29 cellular contexts compared by ENCODE assay signal in genomic region chr1:117313555-117313954, GRCh38.
"Had no signal": no experiment of that assay in that cellular context is flagged by ENCODE, and none has a peak within 500 bp of the region (broad histone marks: within the 10 kb centered on the region; RNA-seq: fewer than 3 reads in every experiment).

No MANE protein-coding gene starts in this region.

- H3K27ac Mint-ChIP-seq: natural killer cell treated with Interleukin-12 subunit alpha and Interleukin-12 subunit beta and Interleukin-15 and Interleukin-18, amount 100 ng/mL, for 72 hours; nephron progenitor cell; neural progenitor cell; progenitor cell of endocrine pancreas; stimulated activated effector memory CD8-positive, alpha-beta T cell treated with anti-CD3 and anti-CD28 coated beads, Interleukin-12 subunit alpha, Interleukin-12 subunit beta, amount 100 ng/mL, for 72 hours; stimulated activated naive B cell treated with anti-CD40 and anti-IgM and Interleukin-4, amounts not matched to agents 10 μg/mL and 1 μg/mL and 100 μg/mL, for 72 hours; stimulated activated naive CD8-positive, alpha-beta T cell treated with anti-CD3 and anti-CD28 coated beads, Interleukin-15, Interleukin-2, amounts not matched to agents 100 ng/mL and 50 ng/mL, for 24 hours had no signal

- FAIRE-seq: small intestine, urothelium cell line had no signal

- H2AFZ ChIP-seq: neural progenitor cell, parathyroid adenoma had no signal

- H3K9ac ChIP-seq: neural progenitor cell, parathyroid adenoma had no signal

- H3K9me3 Mint-ChIP-seq: natural killer cell treated with Interleukin-12 subunit alpha and Interleukin-12 subunit beta and Interleukin-15 and Interleukin-18, amount 100 ng/mL, for 72 hours; stimulated activated effector memory CD8-positive, alpha-beta T cell treated with anti-CD3 and anti-CD28 coated beads, Interleukin-12 subunit alpha, Interleukin-12 subunit beta, amount 100 ng/mL, for 72 hours; stimulated activated naive CD8-positive, alpha-beta T cell treated with anti-CD3 and anti-CD28 coated beads, Interleukin-15, Interleukin-2, amounts not matched to agents 100 ng/mL and 50 ng/mL, for 24 hours had no signal

- H3K27me3 ChIP-seq: neural progenitor cell, ovary, right lobe of liver, sigmoid colon, stomach, thyroid gland, tibial nerve, upper lobe of left lung, vagina had no signal

- ATAC-seq: natural killer cell treated with Interleukin-12 subunit alpha and Interleukin-12 subunit beta and Interleukin-15 and Interleukin-18, amount 100 ng/mL, for 72 hours; psoas muscle; right cardiac atrium; right lobe of liver; stimulated activated effector memory CD8-positive, alpha-beta T cell treated with anti-CD3 and anti-CD28 coated beads, Interleukin-12 subunit alpha, Interleukin-12 subunit beta, amount 100 ng/mL, for 72 hours; stimulated activated naive B cell treated with anti-CD40 and anti-IgM and Interleukin-4, amounts not matched to agents 10 μg/mL and 1 μg/mL and 100 μg/mL, for 72 hours had no signal

- H3K4me1 Mint-ChIP-seq: nephron progenitor cell, neural progenitor cell had no signal

- H3K27ac ChIP-seq: neural progenitor cell, ovary, parathyroid adenoma, psoas muscle, right lobe of liver, sigmoid colon, stomach, thoracic aorta, thyroid gland, tibial nerve, upper lobe of left lung, vagina had no signal

- H3K36me3 Mint-ChIP-seq: natural killer cell treated with Interleukin-12 subunit alpha and Interleukin-12 subunit beta and Interleukin-15 and Interleukin-18, amount 100 ng/mL, for 72 hours; neural progenitor cell; stimulated activated effector memory CD8-positive, alpha-beta T cell treated with anti-CD3 and anti-CD28 coated beads, Interleukin-12 subunit alpha, Interleukin-12 subunit beta, amount 100 ng/mL, for 72 hours; stimulated activated naive B cell treated with anti-CD40 and anti-IgM and Interleukin-4, amounts not matched to agents 10 μg/mL and 1 μg/mL and 100 μg/mL, for 72 hours had no signal

- H3K4me3 ChIP-seq: neural progenitor cell, ovary, psoas muscle, right lobe of liver, sigmoid colon, stomach, thoracic aorta, thyroid gland, tibial nerve, upper lobe of left lung, vagina had no signal

- H3K4me1 ChIP-seq: neural progenitor cell, parathyroid adenoma, psoas muscle, right lobe of liver, sigmoid colon, stomach, thyroid gland, tibial nerve, upper lobe of left lung, vagina had no signal

- H3K4me2 ChIP-seq: neural progenitor cell had no signal

- H3K9me3 ChIP-seq: ovary, psoas muscle, right lobe of liver, sigmoid colon, stomach, thoracic aorta, thyroid gland, tibial nerve, upper lobe of left lung, vagina had no signal

- H3K4me3 Mint-ChIP-seq: natural killer cell treated with Interleukin-12 subunit alpha and Interleukin-12 subunit beta and Interleukin-15 and Interleukin-18, amount 100 ng/mL, for 72 hours; nephron progenitor cell; neural progenitor cell; stimulated activated effector memory CD8-positive, alpha-beta T cell treated with anti-CD3 and anti-CD28 coated beads, Interleukin-12 subunit alpha, Interleukin-12 subunit beta, amount 100 ng/mL, for 72 hours; stimulated activated naive B cell treated with anti-CD40 and anti-IgM and Interleukin-4, amounts not matched to agents 10 μg/mL and 1 μg/mL and 100 μg/mL, for 72 hours; stimulated activated naive CD8-positive, alpha-beta T cell treated with anti-CD3 and anti-CD28 coated beads, Interleukin-15, Interleukin-2, amounts not matched to agents 100 ng/mL and 50 ng/mL, for 24 hours had no signal

- H3K36me3 ChIP-seq: neural progenitor cell, ovary, right lobe of liver, sigmoid colon, stomach, thoracic aorta, thyroid gland, tibial nerve, upper lobe of left lung, vagina had no signal

- H3K79me2 ChIP-seq: parathyroid adenoma had no signal

- DNase-seq: nephron progenitor cell; occipital lobe; ovary; posterior cingulate gyrus; psoas muscle; right cardiac atrium; right lobe of liver; sigmoid colon; small intestine; stimulated activated CD4-positive, alpha-beta T cell treated with anti-CD3 and anti-CD28 coated beads, Interleukin-15, amount 100 ng/mL, for 24 hours; stimulated activated CD4-positive, alpha-beta T cell treated with anti-CD3 and anti-CD28 coated beads, Interleukin-2, amount 100 ng/mL, for 24 hours; stimulated activated CD4-positive, alpha-beta T cell treated with anti-CD3 and anti-CD28 coated beads, Interleukin-2, amount 100 ng/mL, for 48 hours; stimulated activated CD4-positive, alpha-beta T cell treated with anti-CD3 and anti-CD28 coated beads, Interleukin-4, amount 100 ng/mL, for 24 hours; stimulated activated naive B cell treated with anti-CD40 and anti-IgM and Interleukin-4, amounts not matched to agents 10 μg/mL and 1 μg/mL and 100 μg/mL, for 72 hours; stimulated activated naive CD4-positive, alpha-beta T cell treated with Interleukin-2 at 50 U/mL for 16 hours; stomach; thyroid gland; trophoblast cell had no signal
